21 cellular contexts compared by ENCODE assay signal in genomic region chr16:81473066-81473488, GRCh38. TPM values are rescaled to one million over a fixed set of nuclear protein-coding genes. Genes with fewer than 3 reads are reported as not detected.
A peak's percentile ranks its signal among the peaks of the same experiment; 100 is the strongest.
DNase-seq lines count a peak whose midpoint lies in the region; ATAC-seq and TF ChIP-seq lines count a peak whose summit lies in the region.
"Had no signal": no experiment of that assay in that cellular context is flagged by ENCODE, and none has a peak within 500 bp of the region (broad histone marks: within the 10 kb centered on the region; RNA-seq: fewer than 3 reads in every experiment).

No MANE protein-coding gene starts in this region.

- H3K27me3 ChIP-seq in mesenchymal stem cell (ENCODE audit: control insufficient read depth in 1 of 2, insufficient read depth in 1 of 2, low read length in 2 of 2) (no peaks in the 10 kb centered on the region), aorta (ENCODE audit: control insufficient read depth in 1 of 2, insufficient read depth in 2 of 2, low read length in 1 of 2) (no peaks in the 10 kb centered on the region), thyroid gland (no peaks in the 10 kb centered on the region)
- H3K27me3 ChIP-seq: heart left ventricle, MG63 had no signal

- no peak overlapping the region for H2BK15ac ChIP-seq in mesenchymal stem cell (ENCODE audit: low read depth, poor library complexity, severe bottlenecking)

- no peaks in the 10 kb centered on the region for H3K36me3 Mint-ChIP-seq in natural killer cell
- H3K36me3 Mint-ChIP-seq in natural killer cell treated with Interleukin-12 subunit alpha and Interleukin-12 subunit beta and Interleukin-15 and Interleukin-18, amount 100 ng/mL, for 72 hours = no peaks in the 10 kb centered on the region

- no peak overlapping the region for H4K91ac ChIP-seq in mesenchymal stem cell (ENCODE audit: low read length)

- H2AFZ ChIP-seq in mesenchymal stem cell (ENCODE audit: low read depth, low read length) = no peak overlapping the region
- H2AFZ ChIP-seq: PC-9 had no signal

- TF ChIP-seq CTCF in natural killer cell (IDR thresholded peaks at IDR 0.05) (no peak), coronary artery (IDR thresholded peaks at IDR 0.05) (no peak), thyroid gland (IDR thresholded peaks at IDR 0.05) (no peak)

- peaks cover 49% of the 10 kb centered on the region for H3K79me1 ChIP-seq in mesenchymal stem cell (replicated peaks; ENCODE audit: low read length, poor library complexity, severe bottlenecking)

- no peak for TF ChIP-seq POLR2A in thyroid gland (IDR thresholded peaks at IDR 0.05)

- H3K36me3 ChIP-seq in mesenchymal stem cell (ENCODE audit: control insufficient read depth in 1 of 2, insufficient read depth in 2 of 2, low read depth in 1 of 2, low read length in 2 of 2) (peaks cover 7 to 12% of the 10 kb centered on the region in 2 experiments), aorta (ENCODE audit: control insufficient read depth in 1 of 2, insufficient read depth in 2 of 2, low read length in 1 of 2) (no peaks in the 10 kb centered on the region), thyroid gland (no peaks in the 10 kb centered on the region)

- H3K18ac ChIP-seq in mesenchymal stem cell (ENCODE audit: low read depth in 1 of 2, low read length in 2 of 2) = no peak overlapping the region

- peaks cover 81 to 97% of the 10 kb centered on the region in 2 donors for H3K4me1 Mint-ChIP-seq in natural killer cell
- peaks cover 85 to 90% of the 10 kb centered on the region in 2 donors for H3K4me1 Mint-ChIP-seq in natural killer cell treated with Interleukin-12 subunit alpha and Interleukin-12 subunit beta and Interleukin-15 and Interleukin-18, amount 100 ng/mL, for 72 hours (ENCODE audit: low read depth in 2 of 2)

- H3K23ac ChIP-seq in mesenchymal stem cell (ENCODE audit: low read length in 2 of 2) = no peak overlapping the region

- no peak overlapping the region for H3K14ac ChIP-seq in mesenchymal stem cell (ENCODE audit: low read length in 2 of 2)

- H3K4me3 Mint-ChIP-seq in natural killer cell = peak overlapping the region; percentile 4
- H3K4me3 Mint-ChIP-seq in natural killer cell treated with Interleukin-12 subunit alpha and Interleukin-12 subunit beta and Interleukin-15 and Interleukin-18, amount 100 ng/mL, for 72 hours = no peak overlapping the region
- H3K4me3 Mint-ChIP-seq: activated B cell treated with CpG ODN at 0.5 μM for 24 hours; activated naive CD4-positive, alpha-beta T cell treated with anti-CD3 and anti-CD28 coated beads, Interleukin-2, amount 10 ng/mL, durations not matched to agents 7 days and 5 days had no signal

- WGBS in mesenchymal stem cell = 83% methylated on average over 14 of the region's 14 CpGs
- WGBS in aorta, 2 donors = 68 to 80% methylated on average over 14 of the region's 14 CpGs
- WGBS in thyroid gland, 2 donors = 59 to 86% methylated on average over 13 to 14 of the region's 14 CpGs

- H3K27ac ChIP-seq in coronary artery = peak overlapping the region in 1 of 2 donors; percentile 57
- no peak overlapping the region for H3K27ac ChIP-seq in mesenchymal stem cell (ENCODE audit: low read length, poor library complexity, severe bottlenecking)
- H3K27ac ChIP-seq in aorta (ENCODE audit: low read depth in 1 of 2, low read length in 2 of 2) = no peak overlapping the region
- H3K27ac ChIP-seq in thyroid gland = no peak overlapping the region
- H3K27ac ChIP-seq: epithelial cell of prostate, PC-9 had no signal

- H3K27ac Mint-ChIP-seq in natural killer cell = peak overlapping the region; percentile 88 to 97
- H3K27ac Mint-ChIP-seq in natural killer cell treated with Interleukin-12 subunit alpha and Interleukin-12 subunit beta and Interleukin-15 and Interleukin-18, amount 100 ng/mL, for 72 hours = peak overlapping the region in 1 of 2 donors; percentile 81
- H3K27ac Mint-ChIP-seq: activated B cell treated with CpG ODN at 0.5 μM for 24 hours; activated naive CD4-positive, alpha-beta T cell treated with anti-CD3 and anti-CD28 coated beads, Interleukin-2, amount 10 ng/mL, durations not matched to agents 7 days and 5 days; stimulated activated naive B cell treated with anti-CD40 and anti-IgM and Interleukin-4, amounts not matched to agents 10 μg/mL and 1 μg/mL and 100 μg/mL, for 72 hours had no signal

- H3K9me3 Mint-ChIP-seq in natural killer cell = no peaks in the 10 kb centered on the region
- H3K9me3 Mint-ChIP-seq in natural killer cell treated with Interleukin-12 subunit alpha and Interleukin-12 subunit beta and Interleukin-15 and Interleukin-18, amount 100 ng/mL, for 72 hours = no peaks in the 10 kb centered on the region
- H3K9me3 Mint-ChIP-seq: activated B cell treated with CpG ODN at 0.5 μM for 24 hours; activated naive CD4-positive, alpha-beta T cell treated with anti-CD3 and anti-CD28 coated beads, Interleukin-2, amount 10 ng/mL, durations not matched to agents 7 days and 5 days; stimulated activated naive B cell treated with anti-CD40 and anti-IgM and Interleukin-4, amounts not matched to agents 10 μg/mL and 1 μg/mL and 100 μg/mL, for 72 hours had no signal

- H3K4me1 ChIP-seq in mesenchymal stem cell (ENCODE audit: control insufficient read depth, insufficient read depth, low read depth, low read length) (peaks cover 29% of the 10 kb centered on the region), aorta (ENCODE audit: control insufficient read depth in 1 of 2, insufficient read depth in 2 of 2, low read length in 2 of 2) (no peaks in the 10 kb centered on the region), thyroid gland (peaks cover 7 to 8% of the 10 kb centered on the region in 2 donors)

- no peak overlapping the region for H2BK12ac ChIP-seq in mesenchymal stem cell (ENCODE audit: low read length in 2 of 2)

- peak overlapping the region; percentile 46 for H3K9ac ChIP-seq in mesenchymal stem cell (ENCODE audit: low read length)

- no peaks in the 10 kb centered on the region for H3K27me3 Mint-ChIP-seq in natural killer cell (ENCODE audit: low read depth in 2 of 2)
- no peaks in the 10 kb centered on the region for H3K27me3 Mint-ChIP-seq in natural killer cell treated with Interleukin-12 subunit alpha and Interleukin-12 subunit beta and Interleukin-15 and Interleukin-18, amount 100 ng/mL, for 72 hours
- H3K27me3 Mint-ChIP-seq: activated B cell treated with CpG ODN at 0.5 μM for 24 hours; activated naive CD4-positive, alpha-beta T cell treated with anti-CD3 and anti-CD28 coated beads, Interleukin-2, amount 10 ng/mL, durations not matched to agents 7 days and 5 days; stimulated activated naive B cell treated with anti-CD40 and anti-IgM and Interleukin-4, amounts not matched to agents 10 μg/mL and 1 μg/mL and 100 μg/mL, for 72 hours had no signal

- DNase-seq in natural killer cell = no peak
- no peak for DNase-seq in natural killer cell treated with Interleukin-12 subunit alpha and Interleukin-12 subunit beta and Interleukin-15 and Interleukin-18, amount 100 ng/mL, for 72 hours (ENCODE audit: low spot score)
- DNase-seq in coronary artery (ENCODE audit: low spot score) = no peak
- no peak for DNase-seq in mesenchymal stem cell
- no peak for DNase-seq in aorta
- no peak for DNase-seq in HPDE6-E6E7 (ENCODE audit: extremely low spot score)
- DNase-seq in thyroid gland = no peak
- DNase-seq: ACHN; activated B cell treated with CpG ODN at 0.5 μM for 24 hours; activated naive CD4-positive, alpha-beta T cell treated with anti-CD3 and anti-CD28 coated beads, Interleukin-2, amount 10 ng/mL, durations not matched to agents 7 days and 5 days; central memory CD4-positive, alpha-beta T cell; kidney glomerular epithelial cell; MG63; NCI-H1930; NCI-H526 treated with DMSO at 0.1 percent for 48 hours; PC-9; stimulated activated naive B cell treated with anti-CD40 and anti-IgM and Interleukin-4, amounts not matched to agents 10 μg/mL and 1 μg/mL and 100 μg/mL, for 72 hours; SW 1271 had no signal

- no peak overlapping the region for H3K4ac ChIP-seq in mesenchymal stem cell (ENCODE audit: low read depth in 1 of 2, low read length in 2 of 2)

- no peak overlapping the region for H2BK120ac ChIP-seq in mesenchymal stem cell (ENCODE audit: low read depth, low read length)

- H4K8ac ChIP-seq in mesenchymal stem cell (ENCODE audit: low read length) = peak overlapping the region; percentile 65

- H2AK5ac ChIP-seq in mesenchymal stem cell (ENCODE audit: low read length, severe bottlenecking) = no peak overlapping the region

- peak overlapping the region; percentile 6 for H3K4me3 ChIP-seq in coronary artery
- H3K4me3 ChIP-seq in mesenchymal stem cell (ENCODE audit: insufficient read depth in 1 of 2, low read depth in 1 of 2, low read length in 2 of 2) = no peak overlapping the region
- no peak overlapping the region for H3K4me3 ChIP-seq in aorta (ENCODE audit: low read length in 2 of 2)
- H3K4me3 ChIP-seq in thyroid gland (replicated peaks in 1 of 3) = no peak overlapping the region
- H3K4me3 ChIP-seq: heart left ventricle, MG63, PC-9 had no signal

- H3K9me3 ChIP-seq in mesenchymal stem cell (ENCODE audit: control insufficient read depth, low read length) (no peaks in the 10 kb centered on the region), aorta (ENCODE audit: control insufficient read depth, low read length) (no peaks in the 10 kb centered on the region), thyroid gland (no peaks in the 10 kb centered on the region)
- H3K9me3 ChIP-seq: heart left ventricle, MG63 had no signal

- no peak overlapping the region for H3K4me2 ChIP-seq in mesenchymal stem cell (ENCODE audit: low read length, poor library complexity, severe bottlenecking)
- H3K4me2 ChIP-seq: PC-9 had no signal

- ATAC-seq in natural killer cell = no peak
- no peak for ATAC-seq in natural killer cell treated with Interleukin-12 subunit alpha and Interleukin-12 subunit beta and Interleukin-15 and Interleukin-18, amount 100 ng/mL, for 72 hours
- peak; percentile 32 for ATAC-seq in aorta (ENCODE audit: low FRiP score)
- ATAC-seq in GM21526 (IDR thresholded peaks at IDR 0.05; ENCODE audit: low FRiP score, unreplicated experiment) = no peak
- ATAC-seq: stimulated activated naive B cell treated with anti-CD40 and anti-IgM and Interleukin-4, amounts not matched to agents 10 μg/mL and 1 μg/mL and 100 μg/mL, for 72 hours had no signal

- no peak overlapping the region for H2BK5ac ChIP-seq in mesenchymal stem cell (ENCODE audit: low read depth, low read length, poor library complexity, severe bottlenecking)

- intact Hi-C loops in natural killer cell (cut with micrococcal nuclease) (no loop called here), aorta (cut with DNase I) (no loop called here), thyroid gland (cut with DNase I) (no loop called here)

RNA-seq across cellular contexts. Expression of gene CMIP, which starts 28.5 kb away (rescaled TPM):
- total RNA-seq in natural killer cell (100 to 1,000 TPM in 1 of 3 donors, 10 to 100 TPM in 2; 88.2 to 115 (median 91.5) TPM), aorta (10 to 100 TPM; 48.9 to 96.3 TPM), thyroid gland (10 to 100 TPM; 15.5 to 65.9 (median 20.2) TPM)
- total RNA-seq in natural killer cell treated with Interleukin-12 subunit alpha and Interleukin-12 subunit beta and Interleukin-15 and Interleukin-18, amount 100 ng/mL, for 72 hours = 10 to 100 TPM; 48.0 to 57.6 TPM
- polyA plus RNA-seq in mesenchymal stem cell (2013, experiment 1 of 2) = 34.5 TPM
- 34.1 TPM for polyA plus RNA-seq in mesenchymal stem cell (2013, experiment 2 of 2)
- polyA plus RNA-seq in aorta = 1 to 10 TPM; 2.4 to 7.0 TPM
